ENCODE assay signal across 11 cellular contexts in the genomic region with DNA sequence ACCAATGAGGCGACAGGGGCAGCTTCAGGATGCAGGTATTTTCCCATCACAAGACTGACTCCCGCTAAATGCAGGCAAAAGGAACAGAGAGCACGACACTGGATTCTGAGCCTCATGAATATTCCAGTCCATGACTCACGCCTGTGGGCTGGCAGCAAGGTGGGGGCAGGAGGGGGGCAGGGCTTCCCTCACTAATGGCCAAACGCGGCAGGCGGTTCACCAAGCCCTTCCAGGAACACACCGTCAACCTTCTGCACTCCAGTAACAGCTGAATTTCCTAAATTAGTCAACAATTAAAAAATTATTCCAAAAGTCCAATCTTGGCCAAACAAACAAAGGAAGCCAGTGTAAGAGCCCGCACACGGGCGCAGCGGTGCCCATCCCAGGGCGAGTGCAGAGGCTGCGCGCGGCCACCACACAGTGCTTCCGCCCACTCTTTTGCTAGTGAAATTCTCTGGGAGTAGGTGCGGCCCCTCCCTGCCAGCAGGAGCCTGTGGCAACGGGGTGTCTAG. TPM values are rescaled to one million over a fixed set of nuclear protein-coding genes. Genes with fewer than 3 reads are reported as not detected.
DNase-seq lines count a peak whose midpoint lies in the region; ATAC-seq, FAIRE-seq and TF ChIP-seq lines count a peak whose summit lies in the region.
"Had no signal": no experiment of that assay in that cellular context is flagged by ENCODE, and none has a peak within 500 bp of the region (broad histone marks: within the 10 kb centered on the region; RNA-seq: fewer than 3 reads in every experiment).

No MANE protein-coding gene starts in this region.

- H3K27ac ChIP-seq in A673 (ENCODE audit: low read depth, low read length, poor library complexity, severe bottlenecking) (peak overlapping the region; percentile 21), HUES6 (ENCODE audit: low read depth, low read length) (peak overlapping the region; percentile 16; the same call in 1 of the 2 replicates), HepG2 (ENCODE audit: extremely low read length, insufficient read depth, low read length) (no peak overlapping the region), psoas muscle (no peak overlapping the region), ascending aorta (no peak overlapping the region)

- H3K27me3 ChIP-seq in A673 (replicated peaks; ENCODE audit: insufficient read depth, low read depth, low read length, poor library complexity), result no peaks in the 10 kb centered on the region
- H3K27me3 ChIP-seq in HUES6 (ENCODE audit: control insufficient read depth, insufficient read depth, low read length), result no peaks in the 10 kb centered on the region
- H3K27me3 ChIP-seq in HepG2 (ENCODE audit: control insufficient read depth in 1 of 2, insufficient read depth in 2 of 2, low read length in 2 of 2), result no peaks in the 10 kb centered on the region
- no peaks in the 10 kb centered on the region for H3K27me3 ChIP-seq in psoas muscle (ENCODE audit: insufficient read depth in 3 of 3, low read length in 2 of 3)
- H3K27me3 ChIP-seq in ascending aorta, result no peaks in the 10 kb centered on the region

- DNase-seq in A673 (ENCODE audit: low spot score) (peak; percentile 85), cerebellar cortex (ENCODE audit: low spot score) (peak; percentile 56), HepG2 (ENCODE audit: low spot score) (no peak), psoas muscle (no peak), ascending aorta (ENCODE audit: low spot score in 2 of 2) (no peak)
- DNase-seq: CD4-positive, alpha-beta T cell; NCI-H187 treated with DMSO at 0.1 percent for 48 hours; stimulated activated CD4-positive, alpha-beta T cell treated with anti-CD3 and anti-CD28 coated beads, Interleukin-2, amount 100 ng/mL, for 24 hours had no signal

- TF ChIP-seq POLR2A in HepG2 (IDR thresholded peaks at IDR 0.05; ENCODE audit: insufficient read depth in 1 of 2, low read depth in 2 of 2, low read length in 2 of 2), result no peak

- in situ Hi-C loops in HepG2 (cut with HindIII; ENCODE audit: extremely low pct_ligation_motif_present, low pct_unique_long_range_greater_than_20kb), result no loop called here

- no peaks in the 10 kb centered on the region for H3K9me3 ChIP-seq in A673 (ENCODE audit: low read depth, low read length, poor library complexity, severe bottlenecking)
- H3K9me3 ChIP-seq in HUES6 (ENCODE audit: control insufficient read depth, insufficient read depth, low read depth, low read length), result no peaks in the 10 kb centered on the region
- no peaks in the 10 kb centered on the region for H3K9me3 ChIP-seq in HepG2 (ENCODE audit: low read length)
- no peaks in the 10 kb centered on the region for H3K9me3 ChIP-seq in psoas muscle
- no peaks in the 10 kb centered on the region for H3K9me3 ChIP-seq in ascending aorta

- no peak for ATAC-seq in HepG2
- ATAC-seq in psoas muscle, result no peak
- ATAC-seq in GM21381 (IDR thresholded peaks at IDR 0.05; ENCODE audit: unreplicated experiment), result no peak
- no peak for ATAC-seq in GM18502 (IDR thresholded peaks at IDR 0.05; ENCODE audit: poor library complexity, unreplicated experiment)

- H3K9ac ChIP-seq in HUES6 (ENCODE audit: low read length), result peak overlapping the region; percentile 15
- no peak overlapping the region for H3K9ac ChIP-seq in HepG2 (ENCODE audit: insufficient read depth, low read depth, low read length)

- H3K4me2 ChIP-seq in HepG2 (ENCODE audit: low read depth, low read length), result no peak overlapping the region

- H4K20me1 ChIP-seq in HepG2 (ENCODE audit: insufficient read depth, low read length), result no peaks in the 10 kb centered on the region

- CTCF ChIA-PET in A673 (lab: Charles Lee) (no interaction called here), HepG2 (lab: Yijun Ruan, JAX; ENCODE audit: low intra/inter-chr PET ratio, low total read pairs) (no interaction called here)

- no peak for TF ChIP-seq CTCF in A673 (conservative IDR thresholded peaks at IDR 0.05; ENCODE audit: low read depth, low read length)
- no peak for TF ChIP-seq CTCF in HepG2 (CRISPR knock-in tag; IDR thresholded peaks at IDR 0.05)
- TF ChIP-seq CTCF in psoas muscle (IDR thresholded peaks at IDR 0.05), result no peak
- no peak for TF ChIP-seq CTCF in ascending aorta (IDR thresholded peaks at IDR 0.05)

- POLR2A ChIA-PET in A673 (lab: Charles Lee; ENCODE audit: low non-redundant PET), result no interaction called here
- POLR2A ChIA-PET in HepG2 (lab: Yijun Ruan, JAX), result no interaction called here

- H2AFZ ChIP-seq in HepG2 (ENCODE audit: low read length), result no peak overlapping the region

- no peaks in the 10 kb centered on the region for H3K79me2 ChIP-seq in HepG2 (ENCODE audit: insufficient read depth, low read length)

- 94% methylated on average over 17 of the region's 19 CpGs for WGBS in HepG2 (ENCODE audit: low lambda C conversion rate)
- WGBS in psoas muscle, 3 donors, result 87 to 93% (median 91%) methylated on average over 19 of the region's 19 CpGs

- no peak overlapping the region for H3K4me3 ChIP-seq in A673 (ENCODE audit: low read depth, low read length, poor library complexity, severe bottlenecking)
- no peak overlapping the region for H3K4me3 ChIP-seq in HUES6 (ENCODE audit: low read depth, low read length)
- no peak overlapping the region for H3K4me3 ChIP-seq in HepG2 (replicated peaks in 1 of 3; ENCODE audit: insufficient read depth in 1 of 3, low read depth in 2 of 3, low read length in 3 of 3)
- H3K4me3 ChIP-seq in psoas muscle, result no peak overlapping the region
- H3K4me3 ChIP-seq in ascending aorta, result no peak overlapping the region

- no peak for TF ChIP-seq EP300 in HepG2 (IDR thresholded peaks at IDR 0.05; ENCODE audit: low read depth in 2 of 2, low read length in 2 of 2)
- TF ChIP-seq EP300 in HepG2 (CRISPR knock-in tag; IDR thresholded peaks at IDR 0.05; ENCODE audit: borderline replicate concordance), result no peak

- H3K36me3 ChIP-seq in A673 (ENCODE audit: insufficient read depth, low read length, poor library complexity, severe bottlenecking) (no peaks in the 10 kb centered on the region), HUES6 (ENCODE audit: control insufficient read depth, insufficient read depth, low read length) (no peaks in the 10 kb centered on the region), HepG2 (replicated peaks in 1 of 2; ENCODE audit: control insufficient read depth in 1 of 2, insufficient read depth in 2 of 2, low read length in 2 of 2) (peaks cover 1 to 6% of the 10 kb centered on the region in 2 experiments; a peak in 1 of 5 replicates), psoas muscle (ENCODE audit: insufficient read depth in 1 of 2, low read depth in 1 of 2) (no peaks in the 10 kb centered on the region), ascending aorta (no peaks in the 10 kb centered on the region)

- no TSS peak for BruUV-seq in A673 (replicated peaks; lab: Mats Ljungman, UMichigan)
- no TSS peak for BruUV-seq in HepG2 (replicated peaks; lab: Mats Ljungman, UMichigan)

- H3K4me1 ChIP-seq in A673 (ENCODE audit: insufficient read depth, low read length, poor library complexity, severe bottlenecking) (peaks cover 59% of the 10 kb centered on the region), HUES6 (ENCODE audit: control insufficient read depth, insufficient read depth, low read length) (peaks cover 64% of the 10 kb centered on the region), HepG2 (ENCODE audit: insufficient read depth, low read length) (no peaks in the 10 kb centered on the region), psoas muscle (peaks cover 11% of the 10 kb centered on the region), ascending aorta (peaks cover 0 to 11% of the 10 kb centered on the region in 2 donors)

- FAIRE-seq in HepG2 (lab: Jason Lieb, UNC), result no peak

- TF ChIP-seq RAD21 in HepG2 (CRISPR knock-in tag; IDR thresholded peaks at IDR 0.05), result no peak

- intact Hi-C loops in A673 (cut with micrococcal nuclease; ENCODE audit: unreplicated experiment), result no loop called here
- intact Hi-C loops in HepG2 (cut with micrococcal nuclease; ENCODE audit: unreplicated experiment), result no loop called here
- intact Hi-C loops in psoas muscle (cut with DNase I), result no loop called here
- intact Hi-C loops in ascending aorta (cut with DNase I), result no loop called here

RNA-seq across cellular contexts. Expression of gene GPR153, which starts 12.5 kb away (rescaled TPM):
- total RNA-seq in A673 (2021) (8.4 and 11.7 TPM in 2 replicates), HepG2 (2016; rRNA removed; fragmentation: Illumina TruSeq; extraction: Trizol) (0.27 and 0.31 TPM in 2 replicates), psoas muscle (1 to 10 TPM; 2.2 to 3.5 (median 2.9) TPM), ascending aorta (24.3 TPM)
- 0.09 and 0.10 TPM in 2 replicates for total RNA-seq in HepG2 (2016; cell fraction: cytosol; rRNA removed; fragmentation: Illumina TruSeq; extraction: Trizol; ENCODE audit: low read depth)
- 0.12 and 0.28 TPM in 2 replicates for total RNA-seq in HepG2 (2016; cell fraction: insoluble cytoplasmic fraction; rRNA removed; fragmentation: Illumina TruSeq; extraction: Trizol)
- 0.34 TPM in 2 replicates for total RNA-seq in HepG2 (2016; cell fraction: membrane; rRNA removed; fragmentation: Illumina TruSeq; extraction: Trizol)
- total RNA-seq in HepG2 (2016; cell fraction: nucleus; rRNA removed; fragmentation: Illumina TruSeq; extraction: Trizol), result 0.31 TPM in 2 replicates
- polyA plus RNA-seq in HepG2 (2011; rRNA removed) (0.22 and 0.44 TPM in 2 replicates), psoas muscle (1 to 10 TPM in 1 of 3 donors, under 1 TPM in 2; 0.49 to 1.6 (median 0.75) TPM)
- 0.19 and 0.31 TPM in 2 replicates for polyA plus RNA-seq in HepG2 (2011; cell fraction: cytosol; rRNA removed)
- polyA plus RNA-seq in HepG2 (2011; cell fraction: nucleus; rRNA removed), result 0.50 and 0.85 TPM in 2 replicates
- 0.15 and 0.28 TPM in 2 replicates for polyA plus RNA-seq in HepG2 (2012)
- 0.09 and 0.19 TPM in 2 replicates for polyA plus RNA-seq in HepG2 (2016; cell fraction: cytosol; fragmentation: Illumina TruSeq; extraction: Trizol; ENCODE audit: low read depth)
- 0.29 and 0.35 TPM in 2 replicates for polyA plus RNA-seq in HepG2 (2016; cell fraction: insoluble cytoplasmic fraction; fragmentation: Illumina TruSeq; extraction: Trizol; ENCODE audit: low read depth)
- polyA plus RNA-seq in HepG2 (2016; cell fraction: membrane; fragmentation: Illumina TruSeq; extraction: Trizol; ENCODE audit: low read depth), result 0.34 and 0.41 TPM in 2 replicates
- polyA plus RNA-seq in HepG2 (2016; cell fraction: nucleus; fragmentation: Illumina TruSeq; extraction: Trizol; ENCODE audit: insufficient read depth, low read depth), result 0.17 and 0.36 TPM in 2 replicates
- polyA minus RNA-seq in HepG2 (2011; rRNA and poly(A)+ RNA removed; ENCODE audit: low replicate concordance), result 0.98 and 5.5 TPM in 2 replicates
- polyA minus RNA-seq in HepG2 (2011; cell fraction: cytosol; rRNA and poly(A)+ RNA removed), result 0.30 and 0.44 TPM in 2 replicates
- polyA minus RNA-seq in HepG2 (2011; cell fraction: nucleus; rRNA and poly(A)+ RNA removed), result 0.25 and 0.26 TPM in 2 replicates

RNA-seq across cellular contexts. Expression of gene HES3, which starts 29.5 kb away (rescaled TPM):
- total RNA-seq in A673 (2021) (not detected in 2 replicates), HepG2 (2016; rRNA removed; fragmentation: Illumina TruSeq; extraction: Trizol) (not detected in 2 replicates), psoas muscle (not detected), ascending aorta (not detected)
- not detected in 2 replicates for total RNA-seq in HepG2 (2016; cell fraction: cytosol; rRNA removed; fragmentation: Illumina TruSeq; extraction: Trizol; ENCODE audit: low read depth)
- total RNA-seq in HepG2 (2016; cell fraction: insoluble cytoplasmic fraction; rRNA removed; fragmentation: Illumina TruSeq; extraction: Trizol), result not detected in 2 replicates
- total RNA-seq in HepG2 (2016; cell fraction: membrane; rRNA removed; fragmentation: Illumina TruSeq; extraction: Trizol), result not detected in 2 replicates
- total RNA-seq in HepG2 (2016; cell fraction: nucleus; rRNA removed; fragmentation: Illumina TruSeq; extraction: Trizol), result not detected in 2 replicates
- polyA plus RNA-seq in HepG2 (2011; rRNA removed) (not detected in 2 replicates), psoas muscle (not detected)
- not detected in 2 replicates for polyA plus RNA-seq in HepG2 (2011; cell fraction: cytosol; rRNA removed)
- polyA plus RNA-seq in HepG2 (2011; cell fraction: nucleus; rRNA removed), result not detected in 2 replicates
- polyA plus RNA-seq in HepG2 (2012), result not detected in 2 replicates
- not detected in 2 replicates for polyA plus RNA-seq in HepG2 (2016; cell fraction: cytosol; fragmentation: Illumina TruSeq; extraction: Trizol; ENCODE audit: low read depth)
- not detected in 2 replicates for polyA plus RNA-seq in HepG2 (2016; cell fraction: insoluble cytoplasmic fraction; fragmentation: Illumina TruSeq; extraction: Trizol; ENCODE audit: low read depth)
- not detected in 2 replicates for polyA plus RNA-seq in HepG2 (2016; cell fraction: membrane; fragmentation: Illumina TruSeq; extraction: Trizol; ENCODE audit: low read depth)
- not detected in 2 replicates for polyA plus RNA-seq in HepG2 (2016; cell fraction: nucleus; fragmentation: Illumina TruSeq; extraction: Trizol; ENCODE audit: insufficient read depth, low read depth)
- not detected in 2 replicates for polyA minus RNA-seq in HepG2 (2011; rRNA and poly(A)+ RNA removed; ENCODE audit: low replicate concordance)
- polyA minus RNA-seq in HepG2 (2011; cell fraction: cytosol; rRNA and poly(A)+ RNA removed), result not detected in 2 replicates
- not detected in 2 replicates for polyA minus RNA-seq in HepG2 (2011; cell fraction: nucleus; rRNA and poly(A)+ RNA removed)
- total RNA-seq: CD4-positive, alpha-beta T cell had no signal

RNA-seq across cellular contexts. Expression of gene ICMT, which starts 37.7 kb away (rescaled TPM):
- total RNA-seq in A673 (2021), result 94.5 and 104 TPM in 2 replicates
- 61.7 and 69.7 TPM in 2 replicates for total RNA-seq in HepG2 (2016; rRNA removed; fragmentation: Illumina TruSeq; extraction: Trizol)
- 23.7 and 29.8 TPM in 2 replicates for total RNA-seq in HepG2 (2016; cell fraction: cytosol; rRNA removed; fragmentation: Illumina TruSeq; extraction: Trizol; ENCODE audit: low read depth)
- total RNA-seq in HepG2 (2016; cell fraction: insoluble cytoplasmic fraction; rRNA removed; fragmentation: Illumina TruSeq; extraction: Trizol), result 60.0 and 68.5 TPM in 2 replicates
- 90.0 and 91.4 TPM in 2 replicates for total RNA-seq in HepG2 (2016; cell fraction: membrane; rRNA removed; fragmentation: Illumina TruSeq; extraction: Trizol)
- total RNA-seq in HepG2 (2016; cell fraction: nucleus; rRNA removed; fragmentation: Illumina TruSeq; extraction: Trizol), result 45.6 and 50.8 TPM in 2 replicates
- polyA plus RNA-seq in HepG2 (2011; rRNA removed), result 23.1 and 24.6 TPM in 2 replicates
- 23.8 and 31.3 TPM in 2 replicates for polyA plus RNA-seq in HepG2 (2011; cell fraction: cytosol; rRNA removed)
- 8.9 and 10.8 TPM in 2 replicates for polyA plus RNA-seq in HepG2 (2011; cell fraction: nucleus; rRNA removed)
- 26.0 and 27.3 TPM in 2 replicates for polyA plus RNA-seq in HepG2 (2012)
- 38.8 and 46.6 TPM in 2 replicates for polyA plus RNA-seq in HepG2 (2016; cell fraction: cytosol; fragmentation: Illumina TruSeq; extraction: Trizol; ENCODE audit: low read depth)
- polyA plus RNA-seq in HepG2 (2016; cell fraction: insoluble cytoplasmic fraction; fragmentation: Illumina TruSeq; extraction: Trizol; ENCODE audit: low read depth), result 66.5 and 67.0 TPM in 2 replicates
- polyA plus RNA-seq in HepG2 (2016; cell fraction: membrane; fragmentation: Illumina TruSeq; extraction: Trizol; ENCODE audit: low read depth), result 87.3 and 91.3 TPM in 2 replicates
- 77.9 and 79.1 TPM in 2 replicates for polyA plus RNA-seq in HepG2 (2016; cell fraction: nucleus; fragmentation: Illumina TruSeq; extraction: Trizol; ENCODE audit: insufficient read depth, low read depth)
- 42.4 and 109 TPM in 2 replicates for polyA minus RNA-seq in HepG2 (2011; rRNA and poly(A)+ RNA removed; ENCODE audit: low replicate concordance)
- polyA minus RNA-seq in HepG2 (2011; cell fraction: cytosol; rRNA and poly(A)+ RNA removed), result 24.0 and 31.1 TPM in 2 replicates
- 12.5 and 14.2 TPM in 2 replicates for polyA minus RNA-seq in HepG2 (2011; cell fraction: nucleus; rRNA and poly(A)+ RNA removed)
- total RNA-seq in psoas muscle, result 100 to 1,000 TPM in 1 of 4 donors, 10 to 100 TPM in 3; 57.3 to 215 (median 68.3) TPM
- polyA plus RNA-seq in psoas muscle, result 100 to 1,000 TPM in 1 of 3 donors, 10 to 100 TPM in 2; 39.2 to 101 (median 47.2) TPM
- 96.7 TPM for total RNA-seq in ascending aorta

Comparison
In these comparisons a context has a peak if more than half of its experiments do, and no peak if none do; other contexts are left out.
1. DNase-seq: peak in A673 (single experiment) and cerebellar cortex (single experiment); none in HepG2 (single experiment), psoas muscle (0 of 2) and ascending aorta (0 of 2).
2. H3K27ac ChIP-seq: peak in A673 (single experiment) and HUES6 (single experiment); none in HepG2 (single experiment), psoas muscle (single experiment) and ascending aorta (0 of 2).